36 cellular contexts compared by ENCODE assay signal in genomic region chr3:1048558-1048957, GRCh38. TPM values are rescaled to one million over a fixed set of nuclear protein-coding genes. Genes with fewer than 3 reads are reported as not detected.
"Had no signal": no experiment of that assay in that cellular context is flagged by ENCODE, and none has a peak within 500 bp of the region (broad histone marks: within the 10 kb centered on the region; RNA-seq: fewer than 3 reads in every experiment).

No MANE protein-coding gene starts in this region.

- H3K27ac ChIP-seq: adrenal gland, body of pancreas, brain microvascular endothelial cell, breast epithelium, VCaP had no signal

- FAIRE-seq: astrocyte, colon, TTC549 had no signal

- H3K9me3 ChIP-seq: adrenal gland, body of pancreas had no signal

- H3K4me3 ChIP-seq: adrenal gland, body of pancreas, breast epithelium had no signal

- H3K27me3 ChIP-seq: adrenal gland, body of pancreas, brain microvascular endothelial cell, breast epithelium had no signal

- DNase-seq: activated B cell treated with CpG ODN at 0.5 μM for 24 hours; activated CD4-positive, alpha-beta memory T cell treated with anti-CD3 and anti-CD28 coated beads for 36 hours; activated CD4-positive, alpha-beta T cell treated with anti-CD3 and anti-CD28 coated beads for 4 hours; activated CD4-positive, alpha-beta T cell treated with anti-CD3 and anti-CD28 coated beads, Interleukin-2, amount 10 ng/mL, durations not matched to agents 24 days and 14 days; activated CD4-positive, alpha-beta T cell treated with anti-CD3 and anti-CD28 coated beads, Interleukin-2, amount 50 U/mL, for 1 hour; activated CD4-positive, alpha-beta T cell treated with anti-CD3 and anti-CD28 coated beads, Interleukin-2, amount 50 U/mL, for 4 hours; activated CD4-positive, CD25-positive, alpha-beta regulatory T cell treated with anti-CD3 and anti-CD28 coated beads, Interleukin-2, amount 50 U/mL, for 72 hours; activated CD8-positive, alpha-beta memory T cell treated with anti-CD3 and anti-CD28 coated beads, Interleukin-2, amount 50 U/mL, for 4 hours; activated CD8-positive, alpha-beta T cell treated with anti-CD3 and anti-CD28 coated beads for 36 hours; activated effector memory CD4-positive, alpha-beta T cell treated with anti-CD3 and anti-CD28 coated beads, Interleukin-2, amount 50 U/mL, for 16 hours; activated gamma-delta T cell treated with Interleukin-2 at 50 U/mL for 16 hours; activated naive CD4-positive, alpha-beta T cell; activated naive CD4-positive, alpha-beta T cell treated with anti-CD3 and anti-CD28 coated beads for 36 hours; activated naive CD4-positive, alpha-beta T cell treated with anti-CD3 and anti-CD28 coated beads, Interleukin-2, amount 50 U/mL, for 16 hours; activated naive CD8-positive, alpha-beta T cell treated with anti-CD3 and anti-CD28 coated beads for 36 hours; activated T-cell treated with anti-CD3 and anti-CD28 coated beads for 4 hours; activated T-cell treated with anti-CD3 and anti-CD28 coated beads, Interleukin-2, amount 50 U/mL, for 1 hour; activated T-cell treated with anti-CD3 and anti-CD28 coated beads, Interleukin-2, amount 50 U/mL, for 4 hours; activated T-cell treated with anti-CD3 and anti-CD28 coated beads, Interleukin-2, amount 50 U/mL, for 72 hours; adrenal gland; amniotic stem cell; aorta; body of pancreas; brain microvascular endothelial cell; central memory CD4-positive, alpha-beta T cell; T-helper 2 cell; T-helper 9 cell had no signal

- ATAC-seq: activated CD8-positive, alpha-beta T cell treated with anti-CD3 and anti-CD28 coated beads for 36 hours; activated naive CD4-positive, alpha-beta T cell treated with anti-CD3 and anti-CD28 coated beads, Interleukin-2, amount 50 U/mL, for 72 hours; activated T-cell treated with anti-CD3 and anti-CD28 coated beads, Interleukin-2, amount 50 U/mL, for 4 hours; activated T-cell treated with anti-CD3 and anti-CD28 coated beads, Interleukin-2, amount 50 U/mL, for 72 hours; activated T-helper 17 cell treated with anti-CD3 and anti-CD28 coated beads, Interleukin-2, amount 50 U/mL, for 72 hours; body of pancreas had no signal

- H3K4me1 ChIP-seq: adrenal gland, body of pancreas, breast epithelium had no signal

- H3K36me3 ChIP-seq: adrenal gland, brain microvascular endothelial cell, breast epithelium had no signal

RNA-seq across cellular contexts. Expression of gene CNTN6, which starts 44.3 kb away (rescaled TPM):
- total RNA-seq: activated B cell treated with CpG ODN at 0.5 μM for 24 hours; activated CD4-positive, alpha-beta memory T cell treated with anti-CD3 and anti-CD28 coated beads for 36 hours; activated CD4-positive, alpha-beta T cell treated with anti-CD3 and anti-CD28 coated beads, Interleukin-2, amount 10 ng/mL, durations not matched to agents 24 days and 14 days; activated CD8-positive, alpha-beta memory T cell treated with anti-CD3 and anti-CD28 coated beads for 36 hours; activated CD8-positive, alpha-beta T cell treated with anti-CD3 and anti-CD28 coated beads for 36 hours; activated naive CD4-positive, alpha-beta T cell treated with anti-CD3 and anti-CD28 coated beads for 36 hours; activated naive CD4-positive, alpha-beta T cell treated with anti-CD3 and anti-CD28 coated beads, Interleukin-2, amount 50 U/mL, for 72 hours; activated naive CD8-positive, alpha-beta T cell treated with anti-CD3 and anti-CD28 coated beads for 36 hours; activated T-cell treated with anti-CD3 and anti-CD28 coated beads, Interleukin-2, amount 50 U/mL, for 4 hours; activated T-cell treated with anti-CD3 and anti-CD28 coated beads, Interleukin-2, amount 50 U/mL, for 72 hours; activated T-helper 1 cell treated with anti-CD3 and anti-CD28 coated beads, Interleukin-12 subunit alpha, Interleukin-12 subunit beta, Interleukin-2, Interleukin-4 antibody, amounts not matched to agents 30 ng/mL and 10 ng/mL and 1 ng/mL, durations not matched to agents 14 hours and 24 hours and 36 hours; activated T-helper 17 cell treated with anti-CD3 and anti-CD28 coated beads, Interleukin-2, amount 50 U/mL, for 72 hours; astrocyte; body of pancreas had no signal
